8 cellular contexts compared by ENCODE assay signal in the genomic region with DNA sequence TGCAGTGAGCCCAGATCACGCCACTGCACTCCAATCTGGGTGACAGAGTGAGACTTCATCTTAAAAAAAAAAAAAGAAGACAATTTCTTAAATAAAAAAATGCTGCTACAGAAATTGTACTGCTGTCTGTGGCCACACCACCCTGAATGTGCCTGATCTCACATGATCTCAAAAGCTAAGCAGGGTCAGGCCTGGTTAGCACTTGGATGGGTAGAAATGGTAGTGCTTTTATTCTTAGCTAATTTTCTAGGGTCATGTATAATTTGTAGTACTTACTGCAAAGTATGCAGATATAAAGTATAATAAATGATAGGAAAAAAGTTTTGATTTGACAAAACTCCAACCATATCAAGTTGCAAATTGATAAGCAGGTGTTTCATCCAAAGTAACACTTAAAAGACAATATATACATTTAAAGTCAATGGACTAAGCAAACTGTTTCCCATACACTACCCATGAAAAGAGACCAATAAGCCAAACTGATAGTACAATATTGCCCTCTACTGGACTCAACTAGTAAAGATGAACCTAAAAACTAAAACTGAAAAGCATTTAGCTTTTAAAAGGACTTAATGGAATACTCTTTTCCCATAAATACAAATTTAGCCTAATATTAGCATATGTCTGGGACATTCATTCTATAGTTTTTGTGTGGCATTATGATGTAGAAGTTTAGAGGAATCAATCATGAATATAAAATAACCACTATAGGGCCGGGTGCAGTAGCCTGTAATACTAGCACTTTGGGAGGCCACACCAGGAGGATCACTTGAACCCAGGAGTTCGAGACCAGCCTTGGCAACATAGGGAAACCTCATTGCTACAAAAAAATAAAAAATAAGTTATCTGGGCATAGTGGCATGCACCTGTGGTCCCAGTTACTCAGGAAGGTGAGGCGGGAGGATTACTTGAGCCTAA. TPM values are rescaled to one million over a fixed set of nuclear protein-coding genes. Genes with fewer than 3 reads are reported as not detected.
A peak's percentile ranks its signal among the peaks of the same experiment; 100 is the strongest.
DNase-seq lines count a peak whose midpoint lies in the region; TF ChIP-seq lines count a peak whose summit lies in the region.

No MANE protein-coding gene starts in this region.

- H3K27ac ChIP-seq in A673 (ENCODE audit: low read depth, low read length, poor library complexity, severe bottlenecking) = no peak overlapping the region

- H3K36me3 ChIP-seq in A673 (ENCODE audit: insufficient read depth, low read length, poor library complexity, severe bottlenecking) = no peaks in the 10 kb centered on the region
- no peaks in the 10 kb centered on the region for H3K36me3 ChIP-seq in Loucy (ENCODE audit: insufficient read depth, low read length)

- no TSS peak for BruUV-seq in A673 (replicated peaks; lab: Mats Ljungman, UMichigan)

- no peak overlapping the region for H2AFZ ChIP-seq in Loucy (ENCODE audit: low read length)

- intact Hi-C loops in A673 (cut with micrococcal nuclease; ENCODE audit: unreplicated experiment) = loop anchor here (1.0 to 5.0 kb wide), 3 partner anchors 204 to 437 kb away; no protein-coding TSS in a partner anchor
- intact Hi-C loops in lower leg skin (cut with DNase I; ENCODE audit: low total_unique reads) = loop anchor here (5.0 to 10.0 kb wide), 2 partner anchors 197 to 294 kb away; no protein-coding TSS in a partner anchor

- H3K4me2 ChIP-seq in Loucy (ENCODE audit: low read depth, low read length, poor library complexity, severe bottlenecking) = no peak overlapping the region

- POLR2A ChIA-PET in A673 (lab: Charles Lee; ENCODE audit: low non-redundant PET) = interaction anchor here (0.6 kb wide), 1 partner anchor 35 kb away, joined by 3 read pairs; no protein-coding TSS in a partner anchor

- 73 to 79% methylated on average over 4 of the region's 4 CpGs for WGBS in lower leg skin, 2 donors

- H3K27me3 ChIP-seq in A673 (replicated peaks; ENCODE audit: insufficient read depth, low read depth, low read length, poor library complexity) (no peaks in the 10 kb centered on the region), Loucy (ENCODE audit: insufficient read depth, low read length, poor library complexity, severe bottlenecking) (no peaks in the 10 kb centered on the region)

- H3K4me1 ChIP-seq in A673 (ENCODE audit: insufficient read depth, low read length, poor library complexity, severe bottlenecking) (no peaks in the 10 kb centered on the region), Loucy (ENCODE audit: insufficient read depth, low read length, poor library complexity, severe bottlenecking) (no peaks in the 10 kb centered on the region)

- CTCF ChIA-PET in A673 (lab: Charles Lee) = interaction anchor here (0.6 to 2.1 kb wide), 10 partner anchors 11 to 438 kb away, joined by 3 to 9 read pairs (median 4); no protein-coding TSS in a partner anchor

- no peaks in the 10 kb centered on the region for H3K79me2 ChIP-seq in Loucy (ENCODE audit: insufficient read depth, low read length)

- H3K9me3 ChIP-seq in A673 (ENCODE audit: low read depth, low read length, poor library complexity, severe bottlenecking) = no peaks in the 10 kb centered on the region
- H3K9me3 ChIP-seq in Loucy (ENCODE audit: insufficient read depth, low read depth, low read length) = no peaks in the 10 kb centered on the region

- no peaks in the 10 kb centered on the region for H3K9me2 ChIP-seq in Loucy (replicated peaks; ENCODE audit: low read depth, low read length)

- H3K4me3 ChIP-seq in A673 (ENCODE audit: low read depth, low read length, poor library complexity, severe bottlenecking) (no peak overlapping the region), Loucy (ENCODE audit: low read length, poor library complexity, severe bottlenecking) (no peak overlapping the region), lower leg skin (ENCODE audit: low read depth, poor library complexity, severe bottlenecking) (no peak overlapping the region)

- H3K9ac ChIP-seq in Loucy (ENCODE audit: low read depth, low read length, poor library complexity, severe bottlenecking) = no peak overlapping the region

- TF ChIP-seq POLR2A in erythroblast (IDR thresholded peaks at IDR 0.05; ENCODE audit: low read length) (no peak), lower leg skin (IDR thresholded peaks at IDR 0.05) (no peak)

- H3F3A ChIP-seq in Loucy (ENCODE audit: low read depth) = no peaks in the 10 kb centered on the region

- DNase-seq in A673 (ENCODE audit: low spot score) (peak; percentile 69), RPMI8226 (peak; percentile 49), erythroblast (lab: John Stamatoyannopoulos, UW) (peak; percentile 61 to 77), non-pigmented ciliary epithelial cell (ENCODE audit: low read depth) (peak; percentile 14), lower leg skin (ENCODE audit: low spot score in 2 of 2) (no peak)
- no peak for DNase-seq in activated CD4-positive, alpha-beta T cell treated with anti-CD3 and anti-CD28 coated beads, Interleukin-2, amount 50 U/mL, for 48 hours

- peak; percentile 73 for TF ChIP-seq CTCF in A673 (conservative IDR thresholded peaks at IDR 0.05; ENCODE audit: low read depth, low read length)
- peak; percentile 47; the same call in 2 of the 3 replicates for TF ChIP-seq CTCF in GM12872 (IDR thresholded peaks at IDR 0.05; ENCODE audit: insufficient read depth, low read depth, low read length)
- TF ChIP-seq CTCF in Loucy (conservative IDR thresholded peaks at IDR 0.05; ENCODE audit: low read length) = peak; percentile 87
- no peak for TF ChIP-seq CTCF in lower leg skin (IDR thresholded peaks at IDR 0.05)

- no peaks in the 10 kb centered on the region for H4K20me1 ChIP-seq in Loucy (ENCODE audit: insufficient read depth, low read length, poor library complexity, severe bottlenecking)

RNA-seq across cellular contexts. Expression of a gene that starts 18.6 kb away (rescaled TPM):
- total RNA-seq in A673 (2021) (20.7 and 22.5 TPM in 2 replicates), lower leg skin (10 to 100 TPM; 37.4 to 83.2 (median 47.7) TPM)

RNA-seq across cellular contexts. Expression of a gene that starts 19.2 kb away (rescaled TPM):
- 4.2 and 5.2 TPM in 2 replicates for total RNA-seq in A673 (2021)
- total RNA-seq in lower leg skin = 10 to 100 TPM in 1 of 4 donors, 1 to 10 TPM in 3; 3.6 to 10.2 (median 6.0) TPM

Comparison
In these comparisons a context has a peak if more than half of its experiments do, and no peak if none do; other contexts are left out.
1. DNase-seq: peak in A673 (single experiment), RPMI8226 (single experiment), erythroblast (2 of 2) and non-pigmented ciliary epithelial cell (single experiment); none in lower leg skin (0 of 2) and activated CD4-positive, alpha-beta T cell treated with anti-CD3 and anti-CD28 coated beads, Interleukin-2, amount 50 U/mL, for 48 hours (0 of 2).
2. CTCF ChIP-seq: peak in A673 (single experiment), GM12872 (single experiment) and Loucy (single experiment); none in lower leg skin (0 of 3).